ENCODE assay signal across 1 cellular context in the genomic region with DNA sequence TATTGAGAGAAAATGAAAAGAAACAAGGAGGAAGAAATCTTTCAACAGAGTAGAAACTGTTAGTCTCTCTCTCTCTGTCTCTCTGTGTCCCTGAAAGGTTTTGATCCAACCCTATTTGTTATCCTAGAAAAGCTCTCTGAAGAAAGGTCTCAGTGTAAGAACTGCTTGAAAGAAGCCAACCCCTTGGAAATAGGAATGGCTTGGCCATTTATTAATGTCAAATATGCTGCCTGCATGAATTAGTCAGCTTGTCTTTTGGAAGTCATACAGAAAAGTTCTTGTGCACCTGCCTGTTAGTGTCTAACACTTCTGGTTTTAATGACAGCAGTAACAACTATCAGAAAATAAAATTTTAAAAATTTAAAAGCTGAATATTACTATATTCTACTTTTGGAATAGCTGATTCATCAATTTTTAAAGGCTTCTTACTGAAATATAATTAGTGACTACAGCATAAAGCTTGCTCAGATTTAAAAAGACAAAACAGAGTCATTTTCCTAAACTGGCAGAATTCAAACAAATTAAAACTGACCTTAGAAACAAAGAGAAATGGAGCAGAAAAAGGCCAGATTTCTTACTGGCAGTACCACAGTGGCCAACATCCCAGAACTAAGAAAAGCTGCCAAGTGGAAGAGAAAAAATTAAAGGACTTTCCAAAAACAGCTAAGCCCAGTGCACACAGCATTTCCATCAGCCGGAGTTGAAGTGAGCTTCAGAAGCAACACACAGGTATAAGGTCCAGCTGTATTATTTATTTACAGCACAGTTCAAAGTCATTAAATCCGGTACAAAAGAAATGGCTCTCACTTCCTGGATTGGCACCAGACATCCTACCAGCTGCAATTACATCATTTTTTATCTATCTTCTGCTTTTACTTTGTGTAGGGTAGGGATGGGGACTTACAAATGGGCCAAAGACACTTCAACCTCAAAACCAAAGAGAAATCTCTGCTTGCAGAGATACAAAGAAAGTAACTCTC.
TF ChIP-seq lines count a peak whose summit lies in the region.

No MANE protein-coding gene starts in this region.

TF ChIP-seq in K562, 482 proteins besides CTCF, POLR2A, EP300 and RAD21 (continues in another document):
- TF ChIP-seq MGA (IDR thresholded peaks at IDR 0.05) (no peak), ZNF316 (IDR thresholded peaks at IDR 0.05) (peak; percentile 92), DEAF1 (CRISPR knock-in tag; IDR thresholded peaks at IDR 0.05) (no peak), PTBP1 (IDR thresholded peaks at IDR 0.05; ENCODE audit: low read depth, low read length) (no peak), TCF7L2 (IDR thresholded peaks at IDR 0.05; ENCODE audit: low read depth, low read length) (no peak), PHB (CRISPR knock-in tag; IDR thresholded peaks at IDR 0.05) (no peak), XRCC3 (IDR thresholded peaks at IDR 0.05) (no peak), MAFK (IDR thresholded peaks at IDR 0.05; ENCODE audit: low read length) (peak; percentile 85), SRSF3 (IDR thresholded peaks at IDR 0.05; ENCODE audit: insufficient read depth, low read length) (no peak), ZNF23 (CRISPR knock-in tag; IDR thresholded peaks at IDR 0.05) (no peak), FIP1L1 (IDR thresholded peaks at IDR 0.05; ENCODE audit: low read depth, low read length, poor library complexity, severe bottlenecking) (no peak), ZNF76 (CRISPR knock-in tag; IDR thresholded peaks at IDR 0.05; ENCODE audit: borderline replicate concordance) (no peak), ZNF589 (CRISPR knock-in tag; IDR thresholded peaks at IDR 0.05; ENCODE audit: low read depth) (no peak), USF1 (CRISPR knock-in tag; IDR thresholded peaks at IDR 0.05) (no peak), KLF10 (CRISPR knock-in tag; IDR thresholded peaks at IDR 0.05) (no peak), CBFB (CRISPR knock-in tag; IDR thresholded peaks at IDR 0.05) (no peak), NCOR1 (IDR thresholded peaks at IDR 0.05) (no peak), CEBPG (CRISPR knock-in tag; IDR thresholded peaks at IDR 0.05) (no peak), CEBPG (tag; conservative IDR thresholded peaks at IDR 0.05 in 1 of 2, IDR thresholded peaks at IDR 0.05 in 1 of 2) (no peak), PHB2 (IDR thresholded peaks at IDR 0.05; ENCODE audit: low read depth) (no peak), MTF1 (CRISPR knock-in tag; IDR thresholded peaks at IDR 0.05; ENCODE audit: borderline replicate concordance) (no peak), SIRT6 (IDR thresholded peaks at IDR 0.05; ENCODE audit: low read depth, low read length) (no peak), C11orf30 (IDR thresholded peaks at IDR 0.05; ENCODE audit: low read depth) (peak; percentile 83), MAFF (IDR thresholded peaks at IDR 0.05; ENCODE audit: low read length) (peak; percentile 85), MAFG (tag; conservative IDR thresholded peaks at IDR 0.05) (peak; percentile 75)
- TF ChIP-seq, protein P1, sequence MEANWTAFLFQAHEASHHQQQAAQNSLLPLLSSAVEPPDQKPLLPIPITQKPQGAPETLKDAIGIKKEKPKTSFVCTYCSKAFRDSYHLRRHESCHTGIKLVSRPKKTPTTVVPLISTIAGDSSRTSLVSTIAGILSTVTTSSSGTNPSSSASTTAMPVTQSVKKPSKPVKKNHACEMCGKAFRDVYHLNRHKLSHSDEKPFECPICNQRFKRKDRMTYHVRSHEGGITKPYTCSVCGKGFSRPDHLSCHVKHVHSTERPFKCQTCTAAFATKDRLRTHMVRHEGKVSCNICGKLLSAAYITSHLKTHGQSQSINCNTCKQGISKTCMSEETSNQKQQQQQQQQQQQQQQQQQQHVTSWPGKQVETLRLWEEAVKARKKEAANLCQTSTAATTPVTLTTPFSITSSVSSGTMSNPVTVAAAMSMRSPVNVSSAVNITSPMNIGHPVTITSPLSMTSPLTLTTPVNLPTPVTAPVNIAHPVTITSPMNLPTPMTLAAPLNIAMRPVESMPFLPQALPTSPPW (CRISPR knock-in tag; IDR thresholded peaks at IDR 0.05), result no peak
- TF ChIP-seq, protein P2, sequence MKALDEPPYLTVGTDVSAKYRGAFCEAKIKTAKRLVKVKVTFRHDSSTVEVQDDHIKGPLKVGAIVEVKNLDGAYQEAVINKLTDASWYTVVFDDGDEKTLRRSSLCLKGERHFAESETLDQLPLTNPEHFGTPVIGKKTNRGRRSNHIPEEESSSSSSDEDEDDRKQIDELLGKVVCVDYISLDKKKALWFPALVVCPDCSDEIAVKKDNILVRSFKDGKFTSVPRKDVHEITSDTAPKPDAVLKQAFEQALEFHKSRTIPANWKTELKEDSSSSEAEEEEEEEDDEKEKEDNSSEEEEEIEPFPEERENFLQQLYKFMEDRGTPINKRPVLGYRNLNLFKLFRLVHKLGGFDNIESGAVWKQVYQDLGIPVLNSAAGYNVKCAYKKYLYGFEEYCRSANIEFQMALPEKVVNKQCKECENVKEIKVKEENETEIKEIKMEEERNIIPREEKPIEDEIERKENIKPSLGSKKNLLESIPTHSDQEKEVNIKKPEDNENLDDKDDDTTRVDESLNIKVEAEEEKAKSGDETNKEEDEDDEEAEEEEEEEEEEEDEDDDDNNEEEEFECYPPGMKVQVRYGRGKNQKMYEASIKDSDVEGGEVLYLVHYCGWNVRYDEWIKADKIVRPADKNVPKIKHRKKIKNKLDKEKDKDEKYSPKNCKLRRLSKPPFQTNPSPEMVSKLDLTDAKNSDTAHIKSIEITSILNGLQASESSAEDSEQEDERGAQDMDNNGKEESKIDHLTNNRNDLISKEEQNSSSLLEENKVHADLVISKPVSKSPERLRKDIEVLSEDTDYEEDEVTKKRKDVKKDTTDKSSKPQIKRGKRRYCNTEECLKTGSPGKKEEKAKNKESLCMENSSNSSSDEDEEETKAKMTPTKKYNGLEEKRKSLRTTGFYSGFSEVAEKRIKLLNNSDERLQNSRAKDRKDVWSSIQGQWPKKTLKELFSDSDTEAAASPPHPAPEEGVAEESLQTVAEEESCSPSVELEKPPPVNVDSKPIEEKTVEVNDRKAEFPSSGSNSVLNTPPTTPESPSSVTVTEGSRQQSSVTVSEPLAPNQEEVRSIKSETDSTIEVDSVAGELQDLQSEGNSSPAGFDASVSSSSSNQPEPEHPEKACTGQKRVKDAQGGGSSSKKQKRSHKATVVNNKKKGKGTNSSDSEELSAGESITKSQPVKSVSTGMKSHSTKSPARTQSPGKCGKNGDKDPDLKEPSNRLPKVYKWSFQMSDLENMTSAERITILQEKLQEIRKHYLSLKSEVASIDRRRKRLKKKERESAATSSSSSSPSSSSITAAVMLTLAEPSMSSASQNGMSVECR (CRISPR knock-in tag; IDR thresholded peaks at IDR 0.05), result no peak
- TF ChIP-seq, protein P3, sequence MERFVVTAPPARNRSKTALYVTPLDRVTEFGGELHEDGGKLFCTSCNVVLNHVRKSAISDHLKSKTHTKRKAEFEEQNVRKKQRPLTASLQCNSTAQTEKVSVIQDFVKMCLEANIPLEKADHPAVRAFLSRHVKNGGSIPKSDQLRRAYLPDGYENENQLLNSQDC (CRISPR knock-in tag; IDR thresholded peaks at IDR 0.05), result no peak
- TF ChIP-seq, protein P4, sequence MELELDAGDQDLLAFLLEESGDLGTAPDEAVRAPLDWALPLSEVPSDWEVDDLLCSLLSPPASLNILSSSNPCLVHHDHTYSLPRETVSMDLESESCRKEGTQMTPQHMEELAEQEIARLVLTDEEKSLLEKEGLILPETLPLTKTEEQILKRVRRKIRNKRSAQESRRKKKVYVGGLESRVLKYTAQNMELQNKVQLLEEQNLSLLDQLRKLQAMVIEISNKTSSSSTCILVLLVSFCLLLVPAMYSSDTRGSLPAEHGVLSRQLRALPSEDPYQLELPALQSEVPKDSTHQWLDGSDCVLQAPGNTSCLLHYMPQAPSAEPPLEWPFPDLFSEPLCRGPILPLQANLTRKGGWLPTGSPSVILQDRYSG (tag; conservative IDR thresholded peaks at IDR 0.05; ENCODE audit: low read depth), result no peak
- TF ChIP-seq, protein P5, sequence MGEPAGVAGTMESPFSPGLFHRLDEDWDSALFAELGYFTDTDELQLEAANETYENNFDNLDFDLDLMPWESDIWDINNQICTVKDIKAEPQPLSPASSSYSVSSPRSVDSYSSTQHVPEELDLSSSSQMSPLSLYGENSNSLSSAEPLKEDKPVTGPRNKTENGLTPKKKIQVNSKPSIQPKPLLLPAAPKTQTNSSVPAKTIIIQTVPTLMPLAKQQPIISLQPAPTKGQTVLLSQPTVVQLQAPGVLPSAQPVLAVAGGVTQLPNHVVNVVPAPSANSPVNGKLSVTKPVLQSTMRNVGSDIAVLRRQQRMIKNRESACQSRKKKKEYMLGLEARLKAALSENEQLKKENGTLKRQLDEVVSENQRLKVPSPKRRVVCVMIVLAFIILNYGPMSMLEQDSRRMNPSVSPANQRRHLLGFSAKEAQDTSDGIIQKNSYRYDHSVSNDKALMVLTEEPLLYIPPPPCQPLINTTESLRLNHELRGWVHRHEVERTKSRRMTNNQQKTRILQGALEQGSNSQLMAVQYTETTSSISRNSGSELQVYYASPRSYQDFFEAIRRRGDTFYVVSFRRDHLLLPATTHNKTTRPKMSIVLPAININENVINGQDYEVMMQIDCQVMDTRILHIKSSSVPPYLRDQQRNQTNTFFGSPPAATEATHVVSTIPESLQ (CRISPR knock-in tag; IDR thresholded peaks at IDR 0.05), result no peak
